8 cellular contexts compared by ENCODE assay signal in genomic region chr5:168528521-168529360, GRCh38. TPM values are rescaled to one million over a fixed set of nuclear protein-coding genes. Genes with fewer than 3 reads are reported as not detected.
DNase-seq lines count a peak whose midpoint lies in the region; ATAC-seq, FAIRE-seq and TF ChIP-seq lines count a peak whose summit lies in the region.

TSS of gene FBLL1 (plus strand) at chr5:168529305. CDS start at chr5:168529505, 200 bp downstream.

- H2BK120ac ChIP-seq in IMR-90 (ENCODE audit: low read depth, low read length), result no peak within 1 kb of the TSS

- H3K4me2 ChIP-seq in IMR-90 (ENCODE audit: low read depth, low read length), result peak within 1 kb of the TSS; percentile 84

- 0 out of 2 replicates have a peak, but pooled peaks cover 3% of the 10 kb centered on the region for H3K9me1 ChIP-seq in IMR-90 (ENCODE audit: insufficient read depth, low read length)

- 0 out of 2 replicates have a peak within 1 kb of the TSS, but pooled peaks have one; percentile 38 for H3K23ac ChIP-seq in IMR-90 (ENCODE audit: low read depth, low read length)

- H4K8ac ChIP-seq in IMR-90 (ENCODE audit: low read depth in 2 of 2, low read length in 2 of 2), result no peak within 1 kb of the TSS

- BruUV-seq in IMR-90 (replicated peaks; lab: Mats Ljungman, UMichigan), result no TSS peak

- H3K36me3 ChIP-seq in IMR-90 (ENCODE audit: control insufficient read depth, insufficient read depth, low read length) (no peaks in the 10 kb centered on the region), pancreas (no peaks in the 10 kb centered on the region)

- intact Hi-C loops in IMR-90 (cut with micrococcal nuclease) (no loop called here), pancreas (cut with DNase I) (no loop called here)

- H2AK5ac ChIP-seq in IMR-90 (ENCODE audit: low read depth, low read length), result no peak within 1 kb of the TSS

- no peak within 1 kb of the TSS for H4K91ac ChIP-seq in IMR-90 (ENCODE audit: insufficient read depth, low read depth, low read length)

- H3K4ac ChIP-seq in IMR-90 (ENCODE audit: low read depth, low read length), result no peak within 1 kb of the TSS

- H3K4me3 ChIP-seq in IMR-90 (ENCODE audit: insufficient read depth, low read depth, low read length), result peak within 1 kb of the TSS; percentile 41
- peak within 1 kb of the TSS in 3 of 4 donors; percentile 27 to 57 (median 31) for H3K4me3 ChIP-seq in pancreas

- POLR2A ChIA-PET in IMR-90 (lab: Charles Lee; ENCODE audit: unreplicated experiment), result no interaction called here

- peak within 1 kb of the TSS; percentile 70 for H2AFZ ChIP-seq in IMR-90 (replicated peaks; ENCODE audit: low read length, poor library complexity)

- DNase-seq in AG20443 (ENCODE audit: low spot score) (peak; percentile 67), IMR-90 (peak; percentile 16), fibroblast of peridontal ligament (ENCODE audit: extremely low read depth) (peak; percentile 19), pancreas (peak in 3 of 6 donors; percentile 16 to 70 (median 60))
- peak; percentile 62 for DNase-seq in activated CD8-positive, alpha-beta memory T cell treated with anti-CD3 and anti-CD28 coated beads for 24 hours

- H3K18ac ChIP-seq in IMR-90 (ENCODE audit: low read depth, low read length), result no peak within 1 kb of the TSS

- H4K5ac ChIP-seq in IMR-90 (ENCODE audit: low read depth, low read length), result no peak within 1 kb of the TSS

- no peak within 1 kb of the TSS for H3K27ac ChIP-seq in IMR-90 (ENCODE audit: insufficient read depth, low read length)
- no peak within 1 kb of the TSS for H3K27ac ChIP-seq in pancreas

- H3K56ac ChIP-seq in IMR-90 (ENCODE audit: extremely low read depth, insufficient read depth, low read length), result no peak within 1 kb of the TSS

- peak within 1 kb of the TSS; percentile 37 for H2AK9ac ChIP-seq in IMR-90 (replicated peaks; ENCODE audit: low read depth, low read length, poor library complexity)

- H3K9me3 ChIP-seq in IMR-90 (ENCODE audit: control insufficient read depth, insufficient read depth, low read length) (peaks cover 8% of the 10 kb centered on the region), pancreas (no peaks in the 10 kb centered on the region)

- CTCF ChIA-PET in IMR-90 (lab: Yijun Ruan, JAX), result no interaction called here

- peak; percentile 53 for ATAC-seq in IMR-90 (ENCODE audit: low read depth)
- peak in 3 of 4 donors; percentile 69 to 88 (median 86) for ATAC-seq in pancreas
- no peak for ATAC-seq in HG02970 (IDR thresholded peaks at IDR 0.05; ENCODE audit: low FRiP score, unreplicated experiment)
- ATAC-seq in GM18519 (IDR thresholded peaks at IDR 0.05; ENCODE audit: low FRiP score, unreplicated experiment), result no peak
- ATAC-seq in HG02840 (IDR thresholded peaks at IDR 0.05; ENCODE audit: low FRiP score, unreplicated experiment), result no peak

- no peak within 1 kb of the TSS for H3K14ac ChIP-seq in IMR-90 (replicated peaks; ENCODE audit: low read depth, low read length)

- H3K27me3 ChIP-seq in IMR-90 (ENCODE audit: control insufficient read depth, insufficient read depth, low read length) (peaks cover 29% of the 10 kb centered on the region), pancreas (peaks cover 0 to 14% (median 0%) of the 10 kb centered on the region in 4 donors)

- FAIRE-seq in pancreas (lab: Jason Lieb, UNC), result no peak

- 8% methylated on average over 17 of the region's 36 CpGs; no CpG with 5 or more reads in 1 of the 2 experiments for WGBS in IMR-90 (ENCODE audit: extremely low coverage in 2 of 2, insufficient read length in 1 of 2), 2 experiments
- WGBS in pancreas, 2 donors, result 16 to 35% methylated on average over 21 to 36 of the region's 36 CpGs

- no peak within 1 kb of the TSS for H2BK15ac ChIP-seq in IMR-90 (ENCODE audit: low read depth, low read length)

- H2BK20ac ChIP-seq in IMR-90 (ENCODE audit: low read depth, low read length), result no peak within 1 kb of the TSS

- peaks cover 2% of the 10 kb centered on the region; the same call in 1 of the 2 replicates for H3K4me1 ChIP-seq in IMR-90 (ENCODE audit: control insufficient read depth, insufficient read depth, low read length)
- H3K4me1 ChIP-seq in pancreas, result no peaks in the 10 kb centered on the region

- no peak within 1 kb of the TSS for H2BK5ac ChIP-seq in IMR-90 (ENCODE audit: low read depth, low read length, poor library complexity, severe bottlenecking)

- TF ChIP-seq RAD21 in IMR-90 (IDR thresholded peaks at IDR 0.05; ENCODE audit: low read length), result no peak

- no peak for TF ChIP-seq CTCF in IMR-90 (conservative IDR thresholded peaks at IDR 0.05; ENCODE audit: low read depth, low read length)
- no peak for TF ChIP-seq CTCF in pancreas (IDR thresholded peaks at IDR 0.05)

- no peak within 1 kb of the TSS for H3K9ac ChIP-seq in IMR-90 (ENCODE audit: low read depth, low read length)

- TF ChIP-seq POLR2A in IMR-90 (IDR thresholded peaks at IDR 0.05; ENCODE audit: low read depth, low read length), result no peak

- H3K79me1 ChIP-seq in IMR-90 (ENCODE audit: low read depth in 1 of 2, low read length in 2 of 2), result no peaks in the 10 kb centered on the region

- H4K20me1 ChIP-seq in IMR-90 (ENCODE audit: insufficient read depth, low read length), result no peaks in the 10 kb centered on the region

- dilution Hi-C loops in IMR-90 (cut with HindIII; ENCODE audit: low sequenced_read_pairs, unreplicated experiment), result no loop called here

- in situ Hi-C loops in IMR-90 (cut with MboI; ENCODE audit: low sequenced_read_pairs), result no loop called here

TF ChIP-seq in IMR-90, 13 proteins besides CTCF, POLR2A, EP300 and RAD21:
- TF ChIP-seq SMC3 (IDR thresholded peaks at IDR 0.05; ENCODE audit: low read depth, low read length) (no peak), CEBPB (IDR thresholded peaks at IDR 0.05; ENCODE audit: low read depth, low read length) (peak; percentile 75)

RNA-seq across cellular contexts. Expression of gene FBLL1, which starts in this region (rescaled TPM):
- total RNA-seq in IMR-90 (2012; rRNA removed), result under 0.01 and 0.18 TPM in 2 replicates
- polyA plus RNA-seq in IMR-90 (2012; rRNA removed), result 0.19 and 0.29 TPM in 2 replicates
- polyA plus RNA-seq in IMR-90 (2012; cell fraction: cytosol; rRNA removed), result 0.19 and 0.56 TPM in 2 replicates
- polyA plus RNA-seq in IMR-90 (2012; cell fraction: nucleus; rRNA removed; ENCODE audit: low replicate concordance), result 0.73 and 1.4 TPM in 2 replicates
- total RNA-seq in pancreas, result 1 to 10 TPM in 1 of 6 donors, under 1 TPM in 4, not detected in 1; 0.31 to 1.5 (median 0.82) TPM
- polyA plus RNA-seq in pancreas, result 1 to 10 TPM; 1.3 to 5.4 TPM

Comparison
In these comparisons a context has a peak if more than half of its experiments do, and no peak if none do; other contexts are left out.
1. ATAC-seq: peak in IMR-90 (single experiment) and pancreas (3 of 4); none in HG02970 (single experiment), GM18519 (single experiment) and HG02840 (single experiment).